2 cellular contexts compared by ENCODE assay signal in the genomic region with DNA sequence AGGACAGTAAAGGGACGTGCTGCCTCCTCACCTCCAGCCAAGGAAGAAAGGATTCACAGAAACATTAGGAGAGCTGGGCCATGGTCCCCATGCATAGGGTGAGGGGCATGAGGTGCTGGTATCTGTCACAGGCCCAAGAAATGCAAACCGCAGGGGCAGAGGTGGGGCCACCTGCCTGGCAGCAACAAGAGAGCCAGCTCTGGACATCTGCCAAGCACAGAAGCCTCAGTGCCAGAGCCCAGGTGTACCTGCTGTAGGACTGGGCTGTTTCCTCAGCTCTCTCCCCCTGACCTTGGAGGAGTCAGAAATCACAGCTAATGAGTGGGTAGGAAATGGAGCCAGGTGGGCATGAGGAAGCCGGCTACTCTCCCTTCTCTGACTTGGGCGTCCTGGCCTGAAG.
TF ChIP-seq lines count a peak whose summit lies in the region.

No MANE protein-coding gene starts in this region.

TF ChIP-seq in Ishikawa, 13 proteins besides CTCF, POLR2A, EP300 and RAD21 (continued from another document):
- TF ChIP-seq, protein P1, sequence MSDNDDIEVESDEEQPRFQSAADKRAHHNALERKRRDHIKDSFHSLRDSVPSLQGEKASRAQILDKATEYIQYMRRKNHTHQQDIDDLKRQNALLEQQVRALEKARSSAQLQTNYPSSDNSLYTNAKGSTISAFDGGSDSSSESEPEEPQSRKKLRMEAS (IDR thresholded peaks at IDR 0.05): peak; percentile 22; the same call in 1 of the 2 replicates
- peak; percentile 90 for TF ChIP-seq NFIC (IDR thresholded peaks at IDR 0.05)

TF ChIP-seq in HEK293T, 16 proteins besides CTCF, POLR2A, EP300 and RAD21 (continued from another document):
- TF ChIP-seq, protein P2, sequence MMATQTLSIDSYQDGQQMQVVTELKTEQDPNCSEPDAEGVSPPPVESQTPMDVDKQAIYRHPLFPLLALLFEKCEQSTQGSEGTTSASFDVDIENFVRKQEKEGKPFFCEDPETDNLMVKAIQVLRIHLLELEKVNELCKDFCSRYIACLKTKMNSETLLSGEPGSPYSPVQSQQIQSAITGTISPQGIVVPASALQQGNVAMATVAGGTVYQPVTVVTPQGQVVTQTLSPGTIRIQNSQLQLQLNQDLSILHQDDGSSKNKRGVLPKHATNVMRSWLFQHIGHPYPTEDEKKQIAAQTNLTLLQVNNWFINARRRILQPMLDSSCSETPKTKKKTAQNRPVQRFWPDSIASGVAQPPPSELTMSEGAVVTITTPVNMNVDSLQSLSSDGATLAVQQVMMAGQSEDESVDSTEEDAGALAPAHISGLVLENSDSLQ (IDR thresholded peaks at IDR 0.05): no peak
- no peak for TF ChIP-seq FOXM1 (IDR thresholded peaks at IDR 0.05; ENCODE audit: borderline replicate concordance)
- TF ChIP-seq TARDBP (IDR thresholded peaks at IDR 0.05): no peak
- no peak for TF ChIP-seq CTBP1 (IDR thresholded peaks at IDR 0.05; ENCODE audit: borderline replicate concordance)
- TF ChIP-seq L3MBTL2 (conservative IDR thresholded peaks at IDR 0.05): no peak
